Comparison of ENCODE assay signal across 32 cellular contexts in the genomic region with DNA sequence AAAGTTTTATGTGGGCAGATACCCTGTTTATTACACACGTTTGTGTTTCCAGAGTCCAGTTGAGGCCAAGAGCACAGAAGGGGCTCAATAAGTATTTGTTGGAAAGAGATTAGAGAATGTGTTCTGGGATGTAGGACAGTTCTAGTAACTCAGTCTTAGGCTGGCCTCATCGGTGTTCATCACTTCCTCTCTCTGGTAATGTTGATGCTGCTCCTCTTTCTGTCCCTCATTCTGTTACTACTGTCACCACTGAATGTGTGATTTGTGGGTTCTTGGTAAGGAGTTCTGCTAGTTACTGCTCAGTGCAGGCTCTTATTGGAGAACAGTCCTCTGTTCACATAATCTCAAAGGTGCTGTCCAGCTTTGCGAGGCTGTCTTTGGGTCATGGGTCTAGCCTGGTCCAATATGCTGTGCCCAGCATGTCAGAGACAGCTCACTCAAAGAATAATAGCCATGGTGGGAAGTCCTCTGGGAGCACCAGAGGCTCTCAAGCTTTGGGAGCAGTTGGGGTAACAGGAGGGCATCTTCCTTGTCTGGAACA. TPM values are rescaled to one million over a fixed set of nuclear protein-coding genes. Genes with fewer than 3 reads are reported as not detected.
"Had no signal": no experiment of that assay in that cellular context is flagged by ENCODE, and none has a peak within 500 bp of the region (broad histone marks: within the 10 kb centered on the region; RNA-seq: fewer than 3 reads in every experiment).

No MANE protein-coding gene starts in this region.

- ATAC-seq: activated T-cell treated with anti-CD3 and anti-CD28 coated beads, Interleukin-2, amount 50 U/mL, for 4 hours; Panc1; T-helper 17 cell had no signal

- H3K27ac ChIP-seq: RWPE1, SJSA1 had no signal

- H3K4me1 ChIP-seq: SJSA1 had no signal

- H3K27me3 ChIP-seq: SJSA1 had no signal

- FAIRE-seq: TTC549 had no signal

- DNase-seq: activated B cell treated with CpG ODN at 0.5 μM for 24 hours; activated CD4-positive, alpha-beta memory T cell treated with anti-CD3 and anti-CD28 coated beads for 36 hours; activated CD4-positive, alpha-beta T cell treated with anti-CD3 and anti-CD28 coated beads for 1 hour; activated CD4-positive, alpha-beta T cell treated with anti-CD3 and anti-CD28 coated beads, Interleukin-2, amount 10 ng/mL, durations not matched to agents 7 days and 5 days; activated CD8-positive, alpha-beta memory T cell treated with anti-CD3 and anti-CD28 coated beads for 24 hours; activated gamma-delta T cell treated with Interleukin-2 at 50 U/mL for 16 hours; activated naive CD4-positive, alpha-beta T cell treated with anti-CD3 and anti-CD28 coated beads, Interleukin-2, amount 10 ng/mL, durations not matched to agents 7 days and 5 days; activated naive CD8-positive, alpha-beta T cell treated with anti-CD3 and anti-CD28 coated beads for 36 hours; activated T-cell treated with anti-CD3 and anti-CD28 coated beads, Interleukin-2, amount 50 U/mL, for 4 hours; caudate nucleus; Kasumi-1; KBM-7; NCI-H1048; NCI-H1417; NCI-H1930; NCI-H2171; NCI-H226; NCI-H526 treated with DMSO at 0.1 percent for 48 hours; NCI-H82; NK-92 treated with Interleukin-12 subunit alpha and Interleukin-12 subunit beta, amount 100 ng/mL, for 24 hours; OCI-M1; SHP77; T-helper 17 cell; T-helper 9 cell had no signal

- H3K36me3 ChIP-seq: SJSA1 had no signal

- H3K4me3 ChIP-seq: SJSA1 had no signal

- H3K9me3 ChIP-seq: SJSA1 had no signal

RNA-seq across cellular contexts. Expression of a gene that starts 1.3 kb away (rescaled TPM):
- total RNA-seq: activated B cell treated with CpG ODN at 0.5 μM for 24 hours; activated CD4-positive, alpha-beta memory T cell treated with anti-CD3 and anti-CD28 coated beads for 36 hours; activated CD4-positive, alpha-beta T cell treated with anti-CD3 and anti-CD28 coated beads, Interleukin-2, amount 10 ng/mL, durations not matched to agents 7 days and 5 days; activated naive CD8-positive, alpha-beta T cell treated with anti-CD3 and anti-CD28 coated beads for 36 hours; activated T-cell treated with anti-CD3 and anti-CD28 coated beads, Interleukin-2, amount 50 U/mL, for 4 hours; activated T-helper 2 cell treated with anti-CD3 and anti-CD28 coated beads, Interferon-gamma antibody, Interleukin-2, Interleukin-4, amounts not matched to agents 10 μg/mL and 5 μg/mL and 100 μg/mL, durations not matched to agents 14 hours and 24 hours and 36 hours; cerebellum; NCI-H460; SJSA1; T-helper 17 cell had no signal
- polyA plus RNA-seq: adipose tissue had no signal
